8 cellular contexts compared by ENCODE assay signal in genomic region chr4:6715704-6716017, GRCh38. TPM values are rescaled to one million over a fixed set of nuclear protein-coding genes. Genes with fewer than 3 reads are reported as not detected.
DNase-seq lines count a peak whose midpoint lies in the region; ATAC-seq, FAIRE-seq and TF ChIP-seq lines count a peak whose summit lies in the region.

No MANE protein-coding gene starts in this region.

- H3K4me3 Mint-ChIP-seq in activated naive CD4-positive, alpha-beta T cell treated with anti-CD3 and anti-CD28 coated beads for 36 hours = peak overlapping the region; percentile 96

- TF ChIP-seq EP300 in tibial nerve (IDR thresholded peaks at IDR 0.05) = no peak

- TF ChIP-seq CTCF in ascending aorta (IDR thresholded peaks at IDR 0.05) = no peak
- no peak for TF ChIP-seq CTCF in liver (IDR thresholded peaks at IDR 0.05; ENCODE audit: low read depth, low read length, missing input control)
- no peak for TF ChIP-seq CTCF in tibial nerve (IDR thresholded peaks at IDR 0.05)

- peaks cover 2% of the 10 kb centered on the region for H3K36me3 Mint-ChIP-seq in activated naive CD4-positive, alpha-beta T cell treated with anti-CD3 and anti-CD28 coated beads for 36 hours (ENCODE audit: low read depth)

- peak overlapping the region in 1 of 2 donors; percentile 49 for H3K9ac ChIP-seq in liver (ENCODE audit: low read depth in 1 of 2, low read length in 2 of 2)

- H3K9me3 ChIP-seq in ascending aorta (no peaks in the 10 kb centered on the region), liver (ENCODE audit: control insufficient read depth in 4 of 4, low read length in 3 of 4) (no peaks in the 10 kb centered on the region), tibial nerve (no peaks in the 10 kb centered on the region)

- intact Hi-C loops in activated naive CD4-positive, alpha-beta T cell treated with anti-CD3 and anti-CD28 coated beads for 36 hours (cut with micrococcal nuclease) = loop anchor here (1.0 to 5.0 kb wide), 7 partner anchors 41 to 353 kb away; partner anchors contain the start of genes GRPEL1, MRFAP1 and TADA2B
- intact Hi-C loops in ascending aorta (cut with DNase I) = loop anchor here (1.0 to 5.0 kb wide), 5 partner anchors 68 to 352 kb away; partner anchors contain the start of genes GRPEL1, MRFAP1 and TADA2B

- no peak for FAIRE-seq in HTR-8/SVneo (lab: Jason Lieb, UNC)

- 7% methylated on average over 9 of the region's 9 CpGs for WGBS in liver
- WGBS in tibial nerve, 2 donors = 9 to 12% methylated on average over 9 of the region's 9 CpGs

- peaks cover 32% of the 10 kb centered on the region for H3K4me1 Mint-ChIP-seq in activated naive CD4-positive, alpha-beta T cell treated with anti-CD3 and anti-CD28 coated beads for 36 hours (ENCODE audit: low read depth)

- H3K27me3 Mint-ChIP-seq in activated naive CD4-positive, alpha-beta T cell treated with anti-CD3 and anti-CD28 coated beads for 36 hours (ENCODE audit: low read depth) = no peaks in the 10 kb centered on the region

- DNase-seq in activated naive CD4-positive, alpha-beta T cell treated with anti-CD3 and anti-CD28 coated beads for 36 hours = no peak
- DNase-seq in activated naive CD4-positive, alpha-beta T cell treated with Interleukin-2 at 50 U/mL for 16 hours = no peak
- DNase-seq in ascending aorta (ENCODE audit: low spot score in 2 of 2) = no peak
- DNase-seq in tibial nerve (ENCODE audit: low spot score in 2 of 2) = no peak
- no peak for DNase-seq in HTR-8/SVneo (ENCODE audit: insufficient read length, low spot score)
- no peak for DNase-seq in NCI-H146 treated with DMSO at 0.1 percent for 48 hours (lab: John Stamatoyannopoulos, UW; ENCODE audit: unreplicated experiment)

- H3K36me3 ChIP-seq in ascending aorta = no peaks in the 10 kb centered on the region
- H3K36me3 ChIP-seq in liver (ENCODE audit: control insufficient read depth in 4 of 4, insufficient read depth in 3 of 4, low read depth in 1 of 4, low read length in 3 of 4) = no peaks in the 10 kb centered on the region
- peaks cover 0 to 10% (median 0%) of the 10 kb centered on the region in 3 donors for H3K36me3 ChIP-seq in tibial nerve

- peak overlapping the region; percentile 87 to 98 for H3K4me3 ChIP-seq in ascending aorta
- H3K4me3 ChIP-seq in liver (ENCODE audit: low read depth in 1 of 3, low read length in 3 of 3) = peak overlapping the region; percentile 76 to 94 (median 84)
- peak overlapping the region; percentile 76 to 82 (median 78) for H3K4me3 ChIP-seq in tibial nerve

- CTCF ChIA-PET in activated naive CD4-positive, alpha-beta T cell treated with anti-CD3 and anti-CD28 coated beads for 36 hours (lab: Charles Lee) = interaction anchor here (0.5 to 7.0 kb wide), 3 partner anchors 24 to 158 kb away, joined by 3 to 179 read pairs (median 33); no protein-coding TSS in a partner anchor

- H3K27ac ChIP-seq in ascending aorta (peak overlapping the region; percentile 88 to 95), liver (ENCODE audit: low read depth in 1 of 2, low read length in 2 of 2) (peak overlapping the region; percentile 82 to 93), tibial nerve (peak overlapping the region in 3 of 4 donors; percentile 91 to 96 (median 93))

- H3K4me1 ChIP-seq in ascending aorta = peaks cover 4 to 14% of the 10 kb centered on the region in 2 donors
- peaks cover 0 to 26% (median 15%) of the 10 kb centered on the region in 4 donors for H3K4me1 ChIP-seq in liver (ENCODE audit: control insufficient read depth in 4 of 4, insufficient read depth in 4 of 4, low read length in 3 of 4)
- peaks cover 0 to 38% (median 25%) of the 10 kb centered on the region in 4 donors for H3K4me1 ChIP-seq in tibial nerve

- H3K27ac Mint-ChIP-seq in activated naive CD4-positive, alpha-beta T cell treated with anti-CD3 and anti-CD28 coated beads for 36 hours = peak overlapping the region; percentile 95

- TF ChIP-seq RAD21 in liver (IDR thresholded peaks at IDR 0.05) = peak in 1 of 2 donors; percentile 30

- TF ChIP-seq POLR2A in tibial nerve (IDR thresholded peaks at IDR 0.05) = no peak

- H3K9me3 Mint-ChIP-seq in activated naive CD4-positive, alpha-beta T cell treated with anti-CD3 and anti-CD28 coated beads for 36 hours = no peaks in the 10 kb centered on the region

- H3K27me3 ChIP-seq in ascending aorta (no peaks in the 10 kb centered on the region), liver (ENCODE audit: control insufficient read depth in 4 of 4, insufficient read depth in 4 of 4, low read length in 3 of 4) (no peaks in the 10 kb centered on the region), tibial nerve (no peaks in the 10 kb centered on the region)

- ATAC-seq in GM19324 (IDR thresholded peaks at IDR 0.05; ENCODE audit: low FRiP score, unreplicated experiment) = no peak

TF ChIP-seq in liver, 16 proteins besides CTCF, POLR2A, EP300 and RAD21:
- TF ChIP-seq MAX (IDR thresholded peaks at IDR 0.05) (no peak), YY1 (IDR thresholded peaks at IDR 0.05) (peak; percentile 56), NR2F2 (IDR thresholded peaks at IDR 0.05) (no peak), FOXA2 (IDR thresholded peaks at IDR 0.05) (no peak)

RNA-seq across cellular contexts. Expression of gene BLOC1S4, which starts 0.3 kb away (rescaled TPM):
- 10 to 100 TPM; 11.0 to 11.8 TPM for total RNA-seq in activated naive CD4-positive, alpha-beta T cell treated with anti-CD3 and anti-CD28 coated beads for 36 hours
- total RNA-seq in ascending aorta (37.5 TPM), liver (1 to 10 TPM; 4.9 to 7.7 TPM), tibial nerve (10 to 100 TPM; 18.0 to 32.8 (median 28.3) TPM)
- 1 to 10 TPM; 5.0 to 5.8 TPM for polyA plus RNA-seq in liver

RNA-seq across cellular contexts. Expression of gene MRFAP1L1, which starts 6.0 kb away (rescaled TPM):
- total RNA-seq in activated naive CD4-positive, alpha-beta T cell treated with anti-CD3 and anti-CD28 coated beads for 36 hours = 10 to 100 TPM; 37.0 to 38.6 TPM
- total RNA-seq in ascending aorta (34.1 TPM), liver (10 to 100 TPM; 30.2 to 41.8 TPM), tibial nerve (10 to 100 TPM; 51.6 to 76.6 (median 59.6) TPM)
- polyA plus RNA-seq in liver = 10 to 100 TPM; 29.8 to 31.2 TPM

RNA-seq across cellular contexts. Expression of gene S100P, which starts 22.0 kb away (rescaled TPM):
- total RNA-seq in activated naive CD4-positive, alpha-beta T cell treated with anti-CD3 and anti-CD28 coated beads for 36 hours = 10 to 100 TPM in 1 of 2 experiments, 1 to 10 TPM in 1; 8.5 to 10.0 TPM
- total RNA-seq in ascending aorta = not detected
- total RNA-seq in liver = 1 to 10 TPM in 1 of 2 donors, under 1 TPM in 1; 0.42 to 3.1 TPM
- polyA plus RNA-seq in liver = 1 to 10 TPM; 1.7 to 2.9 TPM
- total RNA-seq in tibial nerve = not detected
